Comparison of ENCODE assay signal across 22 cellular contexts in genomic region chr12:124641591-124641990, GRCh38.
A peak's percentile ranks its signal among the peaks of the same experiment; 100 is the strongest.
DNase-seq lines count a peak whose midpoint lies in the region; ATAC-seq and TF ChIP-seq lines count a peak whose summit lies in the region.
"Had no signal": no experiment of that assay in that cellular context is flagged by ENCODE, and none has a peak within 500 bp of the region (broad histone marks: within the 10 kb centered on the region; RNA-seq: fewer than 3 reads in every experiment).

No MANE protein-coding gene starts in this region.

- no peaks in the 10 kb centered on the region for H3K36me3 ChIP-seq in IMR-90 (ENCODE audit: control insufficient read depth, insufficient read depth, low read length)
- H3K36me3 ChIP-seq in mesenchymal stem cell (ENCODE audit: control insufficient read depth in 1 of 2, insufficient read depth in 2 of 2, low read depth in 1 of 2, low read length in 2 of 2) = no peaks in the 10 kb centered on the region
- no peaks in the 10 kb centered on the region for H3K36me3 ChIP-seq in lower lobe of right lung
- H3K36me3 ChIP-seq: BLaER1 had no signal

- H2BK12ac ChIP-seq in mesenchymal stem cell (ENCODE audit: low read length in 2 of 2) = peak overlapping the region; percentile 29 to 63

- H3K27me3 Mint-ChIP-seq in activated CD4-positive, alpha-beta T cell treated with anti-CD3 and anti-CD28 coated beads, Interleukin-2, amount 10 ng/mL, durations not matched to agents 7 days and 5 days = peaks cover 9% of the 10 kb centered on the region

- H3K9me3 Mint-ChIP-seq in activated CD4-positive, alpha-beta T cell treated with anti-CD3 and anti-CD28 coated beads, Interleukin-2, amount 10 ng/mL, durations not matched to agents 7 days and 5 days = no peaks in the 10 kb centered on the region
- H3K9me3 Mint-ChIP-seq: GM23338, H9 had no signal

- dilution Hi-C loops in IMR-90 (cut with HindIII; ENCODE audit: low sequenced_read_pairs, unreplicated experiment) = no loop called here

- H3K4me1 ChIP-seq in IMR-90 (ENCODE audit: control insufficient read depth, insufficient read depth, low read length) = no peaks in the 10 kb centered on the region; the same call in 1 of the 2 replicates
- peaks cover 8% of the 10 kb centered on the region for H3K4me1 ChIP-seq in mesenchymal stem cell (ENCODE audit: control insufficient read depth, insufficient read depth, low read depth, low read length)
- H3K4me1 ChIP-seq in lower lobe of right lung = peaks cover 23% of the 10 kb centered on the region

- TF ChIP-seq CTCF in IMR-90 (conservative IDR thresholded peaks at IDR 0.05; ENCODE audit: low read depth, low read length) (no peak), lower lobe of right lung (IDR thresholded peaks at IDR 0.05) (no peak)

- no peaks in the 10 kb centered on the region for H3K9me1 ChIP-seq in IMR-90 (ENCODE audit: insufficient read depth, low read length)

- H4K91ac ChIP-seq in IMR-90 (ENCODE audit: insufficient read depth, low read depth, low read length) (no peak overlapping the region), mesenchymal stem cell (ENCODE audit: low read length) (no peak overlapping the region)

- CTCF ChIA-PET in IMR-90 (lab: Yijun Ruan, JAX) = no interaction called here
- CTCF ChIA-PET in activated CD4-positive, alpha-beta T cell treated with anti-CD3 and anti-CD28 coated beads, Interleukin-2, amount 10 ng/mL, durations not matched to agents 7 days and 5 days (lab: Charles Lee) = interaction anchor here (1.0 kb wide), 1 partner anchor 94 kb away, joined by 3 read pairs; no protein-coding TSS in a partner anchor

- H2AFZ ChIP-seq in IMR-90 (replicated peaks; ENCODE audit: low read length, poor library complexity) (no peak overlapping the region), mesenchymal stem cell (ENCODE audit: low read depth, low read length) (no peak overlapping the region)
- H2AFZ ChIP-seq: GM23338 had no signal

- H3K36me3 Mint-ChIP-seq in activated CD4-positive, alpha-beta T cell treated with anti-CD3 and anti-CD28 coated beads, Interleukin-2, amount 10 ng/mL, durations not matched to agents 7 days and 5 days (ENCODE audit: low read depth) = no peaks in the 10 kb centered on the region
- H3K36me3 Mint-ChIP-seq: CD4-positive, CD25-positive, alpha-beta regulatory T cell had no signal

- H3K23ac ChIP-seq in IMR-90 (ENCODE audit: low read depth, low read length) = no peak overlapping the region
- no peak overlapping the region for H3K23ac ChIP-seq in mesenchymal stem cell (ENCODE audit: low read length in 2 of 2)

- H3K14ac ChIP-seq in IMR-90 (replicated peaks; ENCODE audit: low read depth, low read length) = no peak overlapping the region
- H3K14ac ChIP-seq in mesenchymal stem cell (ENCODE audit: low read length in 2 of 2) = no peak overlapping the region

- ATAC-seq in IMR-90 (ENCODE audit: low read depth) (no peak), lower lobe of right lung (no peak), HG03457 (IDR thresholded peaks at IDR 0.05; ENCODE audit: unreplicated experiment) (no peak)
- ATAC-seq: GM12878, GM23338, HCT116 had no signal

- H2BK120ac ChIP-seq in IMR-90 (ENCODE audit: low read depth, low read length) (no peak overlapping the region), mesenchymal stem cell (ENCODE audit: low read depth, low read length) (no peak overlapping the region)

- POLR2A ChIA-PET in IMR-90 (lab: Charles Lee; ENCODE audit: unreplicated experiment) = no interaction called here
- POLR2A ChIA-PET in activated CD4-positive, alpha-beta T cell treated with anti-CD3 and anti-CD28 coated beads, Interleukin-2, amount 10 ng/mL, durations not matched to agents 7 days and 5 days (lab: Charles Lee) = no interaction called here

- no peak overlapping the region; the same call in 1 of the 2 replicates for H3K4ac ChIP-seq in IMR-90 (ENCODE audit: low read depth, low read length)
- H3K4ac ChIP-seq in mesenchymal stem cell (ENCODE audit: low read depth in 1 of 2, low read length in 2 of 2) = no peak overlapping the region

- no peaks in the 10 kb centered on the region for H4K20me1 ChIP-seq in IMR-90 (ENCODE audit: insufficient read depth, low read length)
- H4K20me1 ChIP-seq: BLaER1 had no signal

- H3K9ac ChIP-seq in IMR-90 (ENCODE audit: low read depth, low read length) (no peak overlapping the region), mesenchymal stem cell (ENCODE audit: low read length) (no peak overlapping the region)
- H3K9ac ChIP-seq: BLaER1 had no signal

- H3K27ac ChIP-seq in IMR-90 (ENCODE audit: insufficient read depth, low read length) (no peak overlapping the region), mesenchymal stem cell (ENCODE audit: low read length, poor library complexity, severe bottlenecking) (no peak overlapping the region), lower lobe of right lung (no peak overlapping the region)
- H3K27ac ChIP-seq: 22Rv1, BLaER1, C4-2B had no signal

- H3K4me3 Mint-ChIP-seq in activated CD4-positive, alpha-beta T cell treated with anti-CD3 and anti-CD28 coated beads, Interleukin-2, amount 10 ng/mL, durations not matched to agents 7 days and 5 days = no peak overlapping the region
- H3K4me3 Mint-ChIP-seq: B cell, GM23338, H9 had no signal

- H3K79me1 ChIP-seq in IMR-90 (ENCODE audit: low read depth in 1 of 2, low read length in 2 of 2) (no peaks in the 10 kb centered on the region), mesenchymal stem cell (replicated peaks; ENCODE audit: low read length, poor library complexity, severe bottlenecking) (no peaks in the 10 kb centered on the region)

- H2AK5ac ChIP-seq in IMR-90 (ENCODE audit: low read depth, low read length) = peak overlapping the region; percentile 33
- H2AK5ac ChIP-seq in mesenchymal stem cell (ENCODE audit: low read length, severe bottlenecking) = no peak overlapping the region

- H3K18ac ChIP-seq in IMR-90 (ENCODE audit: low read depth, low read length) (no peak overlapping the region), mesenchymal stem cell (ENCODE audit: low read depth in 1 of 2, low read length in 2 of 2) (peak overlapping the region in 1 of 2 experiments; percentile 23)

- peaks cover 14% of the 10 kb centered on the region; the same call in 1 of the 2 replicates for H3K9me3 ChIP-seq in IMR-90 (ENCODE audit: control insufficient read depth, insufficient read depth, low read length)
- peaks cover 10% of the 10 kb centered on the region for H3K9me3 ChIP-seq in mesenchymal stem cell (ENCODE audit: control insufficient read depth, low read length)
- no peaks in the 10 kb centered on the region for H3K9me3 ChIP-seq in lower lobe of right lung
- H3K9me3 ChIP-seq: BLaER1 had no signal

- no TSS peak for BruUV-seq in IMR-90 (replicated peaks; lab: Mats Ljungman, UMichigan)

- DNase-seq in DMS 273 (lab: John Stamatoyannopoulos, UW; ENCODE audit: unreplicated experiment) (peak; percentile 50), DMS 273 treated with DMSO at 0.1 percent for 48 hours (lab: John Stamatoyannopoulos, UW) (no peak), IMR-90 (no peak), RPMI8226 (peak; percentile 55), mesenchymal stem cell (no peak), lower lobe of right lung (no peak)
- no peak for DNase-seq in activated CD4-positive, alpha-beta T cell treated with anti-CD3 and anti-CD28 coated beads, Interleukin-2, amount 10 ng/mL, durations not matched to agents 7 days and 5 days
- DNase-seq: Calu3; CD4-positive, CD25-positive, alpha-beta regulatory T cell; COR-L47; DMS79; EL; GDM1; H9 had no signal

- no peak overlapping the region for H2BK5ac ChIP-seq in IMR-90 (ENCODE audit: low read depth, low read length, poor library complexity, severe bottlenecking)
- H2BK5ac ChIP-seq in mesenchymal stem cell (ENCODE audit: low read depth, low read length, poor library complexity, severe bottlenecking) = no peak overlapping the region

- H3K4me3 ChIP-seq in IMR-90 (ENCODE audit: insufficient read depth, low read depth, low read length) (no peak overlapping the region), mesenchymal stem cell (ENCODE audit: insufficient read depth in 1 of 2, low read depth in 1 of 2, low read length in 2 of 2) (no peak overlapping the region), lower lobe of right lung (no peak overlapping the region)
- H3K4me3 ChIP-seq: BLaER1, GM12878, GM23338 had no signal

- intact Hi-C loops in IMR-90 (cut with micrococcal nuclease) (no loop called here), lower lobe of right lung (cut with DNase I) (no loop called here)

- H2BK15ac ChIP-seq in IMR-90 (ENCODE audit: low read depth, low read length) (no peak overlapping the region), mesenchymal stem cell (ENCODE audit: low read depth, poor library complexity, severe bottlenecking) (no peak overlapping the region)

- in situ Hi-C loops in IMR-90 (cut with MboI; ENCODE audit: low sequenced_read_pairs) = no loop called here

- no peak overlapping the region for H2BK20ac ChIP-seq in IMR-90 (ENCODE audit: low read depth, low read length)

- peaks cover 10% of the 10 kb centered on the region for H3K4me1 Mint-ChIP-seq in activated CD4-positive, alpha-beta T cell treated with anti-CD3 and anti-CD28 coated beads, Interleukin-2, amount 10 ng/mL, durations not matched to agents 7 days and 5 days

- no peak overlapping the region for H3K27ac Mint-ChIP-seq in activated CD4-positive, alpha-beta T cell treated with anti-CD3 and anti-CD28 coated beads, Interleukin-2, amount 10 ng/mL, durations not matched to agents 7 days and 5 days
- H3K27ac Mint-ChIP-seq: GM23338 had no signal

- H4K8ac ChIP-seq in IMR-90 (ENCODE audit: low read depth in 2 of 2, low read length in 2 of 2) (no peak overlapping the region), mesenchymal stem cell (ENCODE audit: low read length) (no peak overlapping the region)

- H3K4me2 ChIP-seq in IMR-90 (ENCODE audit: low read depth, low read length) (no peak overlapping the region), mesenchymal stem cell (ENCODE audit: low read length, poor library complexity, severe bottlenecking) (no peak overlapping the region)
- H3K4me2 ChIP-seq: BLaER1, GM23338 had no signal

- 100% methylated on average over 1 of the region's 6 CpGs; no CpG with 5 or more reads in 1 of the 2 experiments for WGBS in IMR-90 (ENCODE audit: extremely low coverage in 2 of 2, insufficient read length in 1 of 2), 2 experiments
- 87% methylated on average over 6 of the region's 6 CpGs for WGBS in mesenchymal stem cell

- no peak overlapping the region for H4K5ac ChIP-seq in IMR-90 (ENCODE audit: low read depth, low read length)

- TF ChIP-seq POLR2A in IMR-90 (IDR thresholded peaks at IDR 0.05; ENCODE audit: low read depth, low read length) = no peak

- H2AK9ac ChIP-seq in IMR-90 (replicated peaks; ENCODE audit: low read depth, low read length, poor library complexity) = no peak overlapping the region

- H3K56ac ChIP-seq in IMR-90 (ENCODE audit: extremely low read depth, insufficient read depth, low read length) = no peak overlapping the region

- no peak for TF ChIP-seq RAD21 in IMR-90 (IDR thresholded peaks at IDR 0.05; ENCODE audit: low read length)

- H3K27me3 ChIP-seq in IMR-90 (ENCODE audit: control insufficient read depth, insufficient read depth, low read length) = 0 out of 2 replicates have a peak, but pooled peaks cover 2% of the 10 kb centered on the region
- no peaks in the 10 kb centered on the region for H3K27me3 ChIP-seq in mesenchymal stem cell (ENCODE audit: control insufficient read depth in 1 of 2, insufficient read depth in 1 of 2, low read length in 2 of 2)
- no peaks in the 10 kb centered on the region for H3K27me3 ChIP-seq in lower lobe of right lung (ENCODE audit: low read depth)
- H3K27me3 ChIP-seq: BLaER1 had no signal

TF ChIP-seq in IMR-90, 13 proteins besides CTCF, POLR2A, EP300 and RAD21 (continues in another document):
- TF ChIP-seq MAZ (IDR thresholded peaks at IDR 0.05; ENCODE audit: borderline replicate concordance, low read depth, low read length) = no peak

Comparison
In these comparisons a context has a peak if more than half of its experiments do, and no peak if none do; other contexts are left out.
1. DNase-seq: peak in DMS 273 (single experiment) and RPMI8226 (single experiment); none in DMS 273 treated with DMSO at 0.1 percent for 48 hours (single experiment), IMR-90 (single experiment), mesenchymal stem cell (single experiment), lower lobe of right lung (single experiment) and activated CD4-positive, alpha-beta T cell treated with anti-CD3 and anti-CD28 coated beads, Interleukin-2, amount 10 ng/mL, durations not matched to agents 7 days and 5 days (single experiment).